9 cellular contexts compared by ENCODE assay signal in the genomic region with DNA sequence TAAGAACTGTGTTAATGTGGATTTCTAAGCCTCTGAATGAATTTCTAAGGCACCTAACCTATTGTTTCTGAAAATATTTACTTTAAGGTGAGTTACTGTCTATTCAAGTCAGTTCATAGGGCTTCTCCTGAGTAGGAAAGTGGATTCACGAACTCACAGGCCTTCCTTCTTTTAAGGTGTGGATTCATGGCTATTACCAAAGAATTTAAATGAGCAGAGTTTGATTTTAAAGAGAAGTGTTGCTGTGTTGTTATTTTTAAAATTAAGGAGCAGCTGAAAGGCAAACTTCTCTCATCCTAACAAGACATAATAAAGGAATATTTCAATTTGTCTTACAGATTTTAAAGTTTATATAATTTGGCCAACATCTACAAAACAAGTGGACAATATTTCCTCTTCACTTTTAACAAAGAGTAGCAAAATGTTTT. TPM values are rescaled to one million over a fixed set of nuclear protein-coding genes. Genes with fewer than 3 reads are reported as not detected.
DNase-seq lines count a peak whose midpoint lies in the region; ATAC-seq, FAIRE-seq and TF ChIP-seq lines count a peak whose summit lies in the region.
"Had no signal": no experiment of that assay in that cellular context is flagged by ENCODE, and none has a peak within 500 bp of the region (broad histone marks: within the 10 kb centered on the region; RNA-seq: fewer than 3 reads in every experiment).

No MANE protein-coding gene starts in this region.

- H3K9ac ChIP-seq in GM12878 (ENCODE audit: control insufficient read depth, insufficient read depth, low read length): peak overlapping the region; percentile 92
- peak overlapping the region; percentile 88 for H3K9ac ChIP-seq in mucosa of stomach (ENCODE audit: low read length)

- H4K20me1 ChIP-seq in GM12878 (ENCODE audit: control insufficient read depth, insufficient read depth): no peaks in the 10 kb centered on the region

- POLR2A ChIA-PET in GM12878 (lab: Charles Lee): interaction anchor here (0.7 to 3.1 kb wide), 7 partner anchors 14 to 317 kb away, joined by 3 to 12 read pairs (median 4); partner anchors contain the start of genes RWDD1 and TSPYL1

- no peak for TF ChIP-seq RAD21 in GM12878 (IDR thresholded peaks at IDR 0.05; ENCODE audit: insufficient read depth, low read depth, low read length)

- H3K79me2 ChIP-seq in GM12878 (ENCODE audit: control insufficient read depth, insufficient read depth, low read length): peaks cover 38% of the 10 kb centered on the region

- H3K9me3 ChIP-seq in GM12878 (replicated peaks; ENCODE audit: control insufficient read depth, insufficient read depth, low read length) (no peaks in the 10 kb centered on the region; the same call in 2 of the 3 replicates), mucosa of stomach (ENCODE audit: control insufficient read depth, low read length) (no peaks in the 10 kb centered on the region)

- intact Hi-C loops in GM12878 (cut with micrococcal nuclease; ENCODE audit: unreplicated experiment) (loop anchor here (10.0 kb wide), 1 partner anchor 240 kb away; no protein-coding TSS in a partner anchor), sciatic nerve (cut with DNase I) (no loop called here)

- no peak for TF ChIP-seq POLR2A in GM12878 (IDR thresholded peaks at IDR 0.05; ENCODE audit: low read depth, low read length)

- TF ChIP-seq EP300 in GM12878 (IDR thresholded peaks at IDR 0.05; ENCODE audit: borderline replicate concordance in 1 of 2, control insufficient read depth in 1 of 2, low read depth in 2 of 2, low read length in 2 of 2): no peak

- in situ Hi-C loops in GM12878 (cut with MboI): no loop called here

- SMC1A ChIA-PET in GM12878 (lab: Charles Lee; ENCODE audit: uncharacterized antibody, unreplicated experiment): interaction anchor here (1.1 to 2.7 kb wide), 2 partner anchors 15 to 143 kb away, joined by 3 to 16 read pairs; no protein-coding TSS in a partner anchor

- DNase-seq in GM12878 (ENCODE audit: low read depth, low spot score) (no peak), sciatic nerve (ENCODE audit: low spot score) (no peak), amniotic stem cell (lab: John Stamatoyannopoulos, UW) (no peak), mesothelial cell of epicardium (ENCODE audit: low spot score in 2 of 2, unreplicated experiment in 2 of 2) (no peak)
- no peak for DNase-seq in activated effector memory CD4-positive, alpha-beta T cell treated with anti-CD3 and anti-CD28 coated beads, Interleukin-2, amount 50 U/mL, for 16 hours

- H3K4me1 ChIP-seq in GM12878 (ENCODE audit: control insufficient read depth, insufficient read depth, low read length) (peaks cover 13% of the 10 kb centered on the region), mucosa of stomach (ENCODE audit: control insufficient read depth, insufficient read depth, low read length) (peaks cover 26% of the 10 kb centered on the region)

- H3K36me3 ChIP-seq in GM12878 (ENCODE audit: control insufficient read depth in 2 of 2, insufficient read depth in 2 of 2, low read length in 1 of 2) (no peaks in the 10 kb centered on the region), mucosa of stomach (ENCODE audit: control insufficient read depth, insufficient read depth, low read length) (no peaks in the 10 kb centered on the region)

- ATAC-seq in GM19023 (IDR thresholded peaks at IDR 0.05; ENCODE audit: unreplicated experiment): peak; percentile 19
- ATAC-seq in HG03095 (IDR thresholded peaks at IDR 0.05; ENCODE audit: unreplicated experiment): peak; percentile 30
- ATAC-seq in GM12878: peak; percentile 16
- no peak for ATAC-seq in sciatic nerve

- H3K4me3 ChIP-seq in GM12878 (peak overlapping the region; percentile 94), mucosa of stomach (ENCODE audit: low read length) (peak overlapping the region; percentile 92)

- FAIRE-seq in GM12878 (lab: Jason Lieb, UNC): no peak
- FAIRE-seq: TTC549 had no signal

- RAD21 ChIA-PET in GM12878 (lab: Charles Lee; ENCODE audit: unreplicated experiment): interaction anchor here (1.1 to 2.4 kb wide), 3 partner anchors 14 to 25 kb away, joined by 4 to 11 read pairs (median 6); partner anchors contain the start of gene TSPYL1

- TSS peak; percentile 91 for BruUV-seq in GM12878 (replicated peaks; lab: Mats Ljungman, UMichigan)

- H3K27ac ChIP-seq in GM12878 (ENCODE audit: control insufficient read depth, insufficient read depth): peak overlapping the region; percentile 90

- peaks cover 27% of the 10 kb centered on the region for H3K4me1 Mint-ChIP-seq in mesothelial cell of epicardium

- H2AFZ ChIP-seq in GM12878 (ENCODE audit: control insufficient read depth, low read depth, low read length): peak overlapping the region; percentile 99

- H3K9me3 Mint-ChIP-seq in mesothelial cell of epicardium: no peaks in the 10 kb centered on the region

- H3K27me3 ChIP-seq in GM12878 (replicated peaks in 1 of 2; ENCODE audit: control insufficient read depth in 2 of 2, insufficient read depth in 2 of 2, low read length in 1 of 2) (no peaks in the 10 kb centered on the region), mucosa of stomach (ENCODE audit: control insufficient read depth, insufficient read depth, low read length) (no peaks in the 10 kb centered on the region)

- peak overlapping the region; percentile 95 for H3K4me2 ChIP-seq in GM12878 (ENCODE audit: control insufficient read depth, insufficient read depth)

- CTCF ChIA-PET in GM12878 (lab: Yijun Ruan, JAX): interaction anchor here (1.0 to 3.8 kb wide), 8 partner anchors 14 to 318 kb away, joined by 3 to 37 read pairs (median 6); partner anchors contain the start of gene RWDD1

- TF ChIP-seq CTCF in GM12878 (IDR thresholded peaks at IDR 0.05 in 2 of 3, conservative IDR thresholded peaks at IDR 0.05 in 1 of 3; ENCODE audit: control insufficient read depth in 2 of 3, extremely low read depth in 1 of 3, insufficient read depth in 1 of 3, low read depth in 3 of 3, low read length in 3 of 3) (no peak), mesothelial cell of epicardium (IDR thresholded peaks at IDR 0.05; ENCODE audit: unreplicated experiment) (no peak)

- H3K27ac Mint-ChIP-seq in mesothelial cell of epicardium: no peak overlapping the region

- peaks cover 6% of the 10 kb centered on the region for H3K36me3 Mint-ChIP-seq in mesothelial cell of epicardium

- no peaks in the 10 kb centered on the region for H3K27me3 Mint-ChIP-seq in mesothelial cell of epicardium (ENCODE audit: low read depth)

- 0% methylated on average over 1 of the region's 1 CpG for WGBS in GM12878 (ENCODE audit: insufficient coverage, insufficient replicate concordance, low lambda C conversion rate, missing lambda C conversion rate)

- H3K4me3 Mint-ChIP-seq in mesothelial cell of epicardium: no peak overlapping the region

TF ChIP-seq in GM12878, 131 proteins besides CTCF, POLR2A, EP300 and RAD21 (continues in another document):
- TF ChIP-seq NR2F1 (conservative IDR thresholded peaks at IDR 0.05): no peak
- TF ChIP-seq PKNOX1 (IDR thresholded peaks at IDR 0.05): no peak
- no peak for TF ChIP-seq GATAD2B (conservative IDR thresholded peaks at IDR 0.05; ENCODE audit: low read depth)

RNA-seq across cellular contexts. Expression of gene TSPYL4, which starts 0.4 kb away (rescaled TPM):
- 22.8 and 23.2 TPM in 2 replicates for total RNA-seq in GM12878 (2013; cell fraction: nucleolus; rRNA removed)
- total RNA-seq in GM12878 (2014; rRNA removed) (20.2 and 22.9 TPM in 2 replicates), GM12878 (2014; rRNA removed; fragmentation: Illumina TruSeq; extraction: Trizol) (9.2 and 9.8 TPM in 2 replicates), GM12878 (2021) (19.9 TPM in 2 replicates), sciatic nerve (26.5 TPM), mesothelial cell of epicardium (40.8 to 44.0 TPM (median 41.2 TPM) in 3 replicates)
- polyA plus RNA-seq in GM12878 (2011; ENCODE audit: low read depth): 8.3 TPM
- polyA plus RNA-seq in GM12878 (2011; rRNA removed) (24.0 and 27.6 TPM in 2 replicates), GM12878 (2014; fragmentation: Illumina TruSeq; extraction: Trizol) (21.9 and 27.1 TPM in 2 replicates), GM12878 (2014; fragmentation: Nextera tagmentation; extraction: Ambion mirVana) (1 to 10 TPM; 1.5 to 2.2 TPM), GM12878 (2014; rRNA removed) (20.4 and 20.6 TPM in 2 replicates), GM12878 (2016; fragmentation: Nextera tagmentation; extraction: Ambion mirVana) (10 to 100 TPM; 18.5 to 21.0 TPM)
- 24.6 and 25.6 TPM in 2 replicates for polyA plus RNA-seq in GM12878 (2011; cell fraction: cytosol; rRNA removed)
- 27.2 and 29.9 TPM in 2 replicates for polyA plus RNA-seq in GM12878 (2011; cell fraction: nucleus; rRNA removed)
- 9.9 and 12.0 TPM in 2 replicates for polyA plus RNA-seq in GM12878 (2012)
- 25.2 and 27.4 TPM in 2 replicates for polyA minus RNA-seq in GM12878 (2011; rRNA and poly(A)+ RNA removed)
- polyA minus RNA-seq in GM12878 (2011; cell fraction: cytosol; rRNA and poly(A)+ RNA removed): 6.1 and 8.3 TPM in 2 replicates
- polyA minus RNA-seq in GM12878 (2011; cell fraction: nucleus; rRNA and poly(A)+ RNA removed): 13.4 and 13.7 TPM in 2 replicates

RNA-seq across cellular contexts. Expression of gene TSPYL1, which starts 25.4 kb away (rescaled TPM):
- total RNA-seq in GM12878 (2013; cell fraction: nucleolus; rRNA removed): 17.3 and 19.3 TPM in 2 replicates
- 40.2 and 45.1 TPM in 2 replicates for total RNA-seq in GM12878 (2014; rRNA removed)
- 34.2 and 35.3 TPM in 2 replicates for total RNA-seq in GM12878 (2014; rRNA removed; fragmentation: Illumina TruSeq; extraction: Trizol)
- total RNA-seq in GM12878 (2021): 42.7 and 44.1 TPM in 2 replicates
- 22.6 TPM for polyA plus RNA-seq in GM12878 (2011; ENCODE audit: low read depth)
- 28.4 and 28.5 TPM in 2 replicates for polyA plus RNA-seq in GM12878 (2011; rRNA removed)
- polyA plus RNA-seq in GM12878 (2011; cell fraction: cytosol; rRNA removed): 18.2 and 22.7 TPM in 2 replicates
- 15.3 and 21.6 TPM in 2 replicates for polyA plus RNA-seq in GM12878 (2011; cell fraction: nucleus; rRNA removed)
- 31.3 and 39.9 TPM in 2 replicates for polyA plus RNA-seq in GM12878 (2012)
- 23.9 and 25.7 TPM in 2 replicates for polyA plus RNA-seq in GM12878 (2014; fragmentation: Illumina TruSeq; extraction: Trizol)
- polyA plus RNA-seq in GM12878 (2014; fragmentation: Nextera tagmentation; extraction: Ambion mirVana): 10 to 100 TPM; 22.9 to 29.9 TPM
- 20.0 and 23.1 TPM in 2 replicates for polyA plus RNA-seq in GM12878 (2014; rRNA removed)
- 10 to 100 TPM; 22.9 to 23.4 TPM for polyA plus RNA-seq in GM12878 (2016; fragmentation: Nextera tagmentation; extraction: Ambion mirVana)
- polyA minus RNA-seq in GM12878 (2011; rRNA and poly(A)+ RNA removed): 49.3 and 62.0 TPM in 2 replicates
- polyA minus RNA-seq in GM12878 (2011; cell fraction: cytosol; rRNA and poly(A)+ RNA removed): 17.1 and 19.1 TPM in 2 replicates
- polyA minus RNA-seq in GM12878 (2011; cell fraction: nucleus; rRNA and poly(A)+ RNA removed): 16.1 and 24.8 TPM in 2 replicates
- total RNA-seq in sciatic nerve: 71.8 TPM
- 92.5 to 95.6 TPM (median 95.1 TPM) in 3 replicates for total RNA-seq in mesothelial cell of epicardium
